Comparison of ENCODE assay signal across 1 cellular context in genomic region chr19:47135156-47135555, GRCh38.
TF ChIP-seq lines count a peak whose summit lies in the region.

No MANE protein-coding gene starts in this region.

TF ChIP-seq in endothelial cell of umbilical vein, 7 proteins besides CTCF, POLR2A, EP300 and RAD21:
- TF ChIP-seq FOS (IDR thresholded peaks at IDR 0.05; ENCODE audit: borderline replicate concordance, insufficient read depth, low read length): peak; percentile 22
- no peak for TF ChIP-seq GATA2 (IDR thresholded peaks at IDR 0.05; ENCODE audit: insufficient read depth, insufficient read length, low read depth, low read length)
- peak; percentile 19 for TF ChIP-seq JUN (IDR thresholded peaks at IDR 0.05; ENCODE audit: borderline replicate concordance, insufficient read depth, insufficient read length, low read depth)
TF ChIP-seq in endothelial cell of umbilical vein: peak in this region for 2.
